ENCODE assay signal across 23 cellular contexts in genomic region chr9:97312101-97312500, GRCh38.
"Had no signal": no experiment of that assay in that cellular context is flagged by ENCODE, and none has a peak within 500 bp of the region (broad histone marks: within the 10 kb centered on the region; RNA-seq: fewer than 3 reads in every experiment).

No MANE protein-coding gene starts in this region.

- DNase-seq: hippocampal formation; kidney glomerular epithelial cell; left cardiac atrium; lower lobe of right lung; mammary epithelial cell; mesenchymal stem cell; naive thymus-derived CD8-positive, alpha-beta T cell; nucleus accumbens; right lobe of liver; stimulated activated CD4-positive, alpha-beta T cell treated with anti-CD3 and anti-CD28 coated beads, Interleukin-1b, Interleukin-23, amount 100 ng/mL, for 48 hours; stimulated activated CD4-positive, alpha-beta T cell treated with anti-CD3 and anti-CD28 coated beads, Interleukin-2, amount 100 ng/mL, for 48 hours; stimulated activated CD4-positive, alpha-beta T cell treated with anti-CD3 and anti-CD28 coated beads, Interleukin-4, amount 100 ng/mL, for 4 hours; stimulated activated CD8-positive, alpha-beta memory T cell treated with anti-CD3 and anti-CD28 coated beads, Interleukin-4, amount 100 ng/mL, for 48 hours; stimulated activated naive CD4-positive, alpha-beta T cell treated with Interleukin-2 at 50 U/mL for 16 hours; stimulated activated naive CD8-positive, alpha-beta T cell treated with anti-CD3 and anti-CD28 coated beads, Interleukin-15, amount 100 ng/mL, for 72 hours; substantia nigra had no signal

- H3K4me1 ChIP-seq: parathyroid adenoma had no signal

- H3K4me3 ChIP-seq: lower lobe of right lung, right atrium auricular region, right lobe of liver, smooth muscle cell, tibial nerve, upper lobe of left lung had no signal

- ATAC-seq: left cardiac atrium; left lobe of liver; lower lobe of right lung; naive thymus-derived CD8-positive, alpha-beta T cell; right lobe of liver; stimulated activated memory B cell treated with anti-CD40 and anti-IgM and Interleukin-4, amounts not matched to agents 10 μg/mL and 1 μg/mL and 100 μg/mL, for 72 hours; stimulated activated naive CD8-positive, alpha-beta T cell treated with anti-CD3 and anti-CD28 coated beads, Interleukin-15, amount 100 ng/mL, for 72 hours had no signal

- H3K27ac ChIP-seq: lower lobe of right lung, parathyroid adenoma, right atrium auricular region, right lobe of liver, tibial nerve had no signal

- H3K36me3 ChIP-seq: right lobe of liver had no signal

- H3K27me3 ChIP-seq: right atrium auricular region, right lobe of liver, tibial nerve, upper lobe of left lung had no signal

- H3K79me2 ChIP-seq: parathyroid adenoma had no signal

- H2AFZ ChIP-seq: parathyroid adenoma had no signal

- H3K9me3 ChIP-seq: lower lobe of right lung, right atrium auricular region, right lobe of liver, tibial nerve, upper lobe of left lung had no signal

- H3K4me2 ChIP-seq: smooth muscle cell had no signal
